In the genomic region with DNA sequence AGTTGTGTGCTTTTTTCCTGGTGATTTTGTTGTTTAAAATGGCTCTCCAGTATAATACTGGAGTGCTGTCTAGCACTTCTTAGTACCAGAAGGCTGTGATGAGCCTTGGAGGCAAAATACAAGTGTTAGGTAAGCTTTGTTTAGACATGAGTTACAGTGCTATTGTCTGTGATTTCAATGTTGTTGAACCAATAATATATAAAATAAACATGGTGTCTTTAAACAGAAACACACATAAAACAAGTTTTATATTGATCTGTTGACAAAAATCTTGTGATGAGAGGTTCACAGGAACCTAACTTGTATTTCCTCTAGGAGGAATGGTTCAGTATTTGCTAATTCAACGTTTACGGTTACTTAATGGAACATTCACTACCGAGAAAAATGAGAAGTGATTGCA, we compare ENCODE assay signal across 26 cellular contexts.
"Had no signal": no experiment of that assay in that cellular context is flagged by ENCODE, and none has a peak within 500 bp of the region (broad histone marks: within the 10 kb centered on the region; RNA-seq: fewer than 3 reads in every experiment).

No MANE protein-coding gene starts in this region.

- FAIRE-seq: colon, islet of Langerhans, keratinocyte had no signal

- ATAC-seq: esophagus mucosa; gastrocnemius medialis; heart right ventricle; left cardiac atrium; left lung; left ventricle myocardium superior; lower lobe of right lung; naive thymus-derived CD4-positive, alpha-beta T cell had no signal

- H3K36me3 ChIP-seq: esophagus squamous epithelium, gastrocnemius medialis, heart right ventricle, left lung, lower lobe of right lung had no signal

- H3K4me3 ChIP-seq: coronary artery, dorsolateral prefrontal cortex, esophagus squamous epithelium, gastrocnemius medialis, heart right ventricle, left lung, lower lobe of right lung had no signal

- H3K4me3 Mint-ChIP-seq: naive thymus-derived CD4-positive, alpha-beta T cell had no signal

- H3K27ac ChIP-seq: coronary artery, dorsolateral prefrontal cortex, epithelial cell of prostate, esophagus squamous epithelium, gastrocnemius medialis, heart right ventricle, left lung, lower lobe of right lung had no signal

- H3K9me3 ChIP-seq: gastrocnemius medialis had no signal

- H3K27ac Mint-ChIP-seq: naive thymus-derived CD4-positive, alpha-beta T cell had no signal

- H3K4me1 ChIP-seq: gastrocnemius medialis had no signal

- H3K27me3 ChIP-seq: dorsolateral prefrontal cortex, esophagus squamous epithelium, gastrocnemius medialis had no signal

- DNase-seq: dermis blood vessel endothelial cell; dorsolateral prefrontal cortex; effector CD4-positive, alpha-beta T cell; effector memory CD4-positive, alpha-beta T cell; erythroblast; esophagus squamous epithelium; foreskin fibroblast; foreskin melanocyte; gastrocnemius medialis; glutamatergic neuron; head of caudate nucleus; heart right ventricle; hippocampal formation; left cardiac atrium; left lung; left ventricle myocardium superior; lower lobe of right lung; mesenchymal stem cell; midbrain; naive thymus-derived CD4-positive, alpha-beta T cell had no signal
